Comparison of ENCODE assay signal across 15 cellular contexts in genomic region chr14:54715244-54715643, GRCh38.
DNase-seq lines count a peak whose midpoint lies in the region; ATAC-seq and TF ChIP-seq lines count a peak whose summit lies in the region.
"Had no signal": no experiment of that assay in that cellular context is flagged by ENCODE, and none has a peak within 500 bp of the region (broad histone marks: within the 10 kb centered on the region; RNA-seq: fewer than 3 reads in every experiment).

No MANE protein-coding gene starts in this region.

- H3K36me3 ChIP-seq in BLaER1 treated with 17β-estradiol and CSF1 and Interleukin-3, amounts not matched to agents 10 nM and 100 nM: peaks cover 0 to 10% (median 0%) of the 10 kb centered on the region in 11 experiments; a peak in 2 of 22 replicates
- H3K36me3 ChIP-seq in PC-3 (ENCODE audit: low read depth, low read length) (no peaks in the 10 kb centered on the region), endodermal cell (ENCODE audit: control insufficient read depth, insufficient read depth, low read length) (no peaks in the 10 kb centered on the region), WERI-Rb-1 (peaks cover 14% of the 10 kb centered on the region)

- no TSS peak for BruUV-seq in PC-3 (replicated peaks; lab: Mats Ljungman, UMichigan)

- H3K4me1 ChIP-seq in BLaER1 treated with 17β-estradiol and CSF1 and Interleukin-3, amounts not matched to agents 10 nM and 100 nM: peaks cover 37 to 58% (median 53%) of the 10 kb centered on the region in 10 experiments
- H3K4me1 ChIP-seq in PC-3 (ENCODE audit: insufficient read depth, low read length) (peaks cover 12% of the 10 kb centered on the region), endodermal cell (ENCODE audit: control insufficient read depth, insufficient read depth, low read length) (no peaks in the 10 kb centered on the region)

- DNase-seq in PC-3 (peak; percentile 65), endodermal cell (no peak), sciatic nerve (ENCODE audit: low spot score) (no peak), WERI-Rb-1 (no peak), NCI-H2107 (lab: John Stamatoyannopoulos, UW) (no peak), 8988T (no peak)
- DNase-seq in activated CD8-positive, alpha-beta memory T cell treated with anti-CD3 and anti-CD28 coated beads, Interleukin-2, amount 50 U/mL, for 48 hours: no peak
- DNase-seq: activated CD4-positive, alpha-beta T cell treated with anti-CD3 and anti-CD28 coated beads, Interleukin-2, amount 50 U/mL, for 1 hour; NCI-H1105 treated with DMSO at 0.1 percent for 48 hours; NCI-H446 treated with DMSO at 0.1 percent for 48 hours; stimulated activated naive CD8-positive, alpha-beta T cell treated with anti-CD3 and anti-CD28 coated beads, Interleukin-15, Interleukin-2, amounts not matched to agents 100 U/mL and 50 U/mL, for 24 hours; T-helper 2 cell had no signal

- H3K27me3 ChIP-seq in BLaER1 treated with 17β-estradiol and CSF1 and Interleukin-3, amounts not matched to agents 10 nM and 100 nM: no peaks in the 10 kb centered on the region
- H3K27me3 ChIP-seq in PC-3 (ENCODE audit: low read length) (no peaks in the 10 kb centered on the region), endodermal cell (ENCODE audit: control insufficient read depth, insufficient read depth, low read length, poor library complexity, severe bottlenecking) (no peaks in the 10 kb centered on the region), WERI-Rb-1 (ENCODE audit: insufficient read depth, low read depth, severe bottlenecking) (no peaks in the 10 kb centered on the region)

- no peak overlapping the region for H3K27ac ChIP-seq in BLaER1 treated with 17β-estradiol and CSF1 and Interleukin-3, amounts not matched to agents 10 nM and 100 nM
- H3K27ac ChIP-seq in PC-3 (ENCODE audit: low read length) (no peak overlapping the region), endodermal cell (ENCODE audit: low read depth, low read length) (no peak overlapping the region), WERI-Rb-1 (no peak overlapping the region)

- TF ChIP-seq CTCF in PC-3 (conservative IDR thresholded peaks at IDR 0.05; ENCODE audit: low read depth, low read length) (peak; percentile 66), endodermal cell (conservative IDR thresholded peaks at IDR 0.05) (peak; percentile 42), WERI-Rb-1 (IDR thresholded peaks at IDR 0.05; ENCODE audit: low read depth, low read length) (no peak)

- ATAC-seq in PC-3: peak; percentile 70
- peak; percentile 38 for ATAC-seq in sciatic nerve
- ATAC-seq: activated T-helper 17 cell treated with anti-CD3 and anti-CD28 coated beads, Interleukin-2, amount 50 U/mL, for 72 hours; Panc1; stimulated activated naive CD8-positive, alpha-beta T cell treated with anti-CD3 and anti-CD28 coated beads, Interleukin-15, Interleukin-2, amounts not matched to agents 100 U/mL and 50 U/mL, for 24 hours had no signal

- CTCF ChIA-PET in PC-3 (lab: Charles Lee): no interaction called here

- no peaks in the 10 kb centered on the region for H3K36me3 Mint-ChIP-seq in endodermal cell (ENCODE audit: low read depth)

- H3K27me3 Mint-ChIP-seq in endodermal cell (ENCODE audit: insufficient read depth): no peaks in the 10 kb centered on the region

- H3K4me1 Mint-ChIP-seq in endodermal cell: no peaks in the 10 kb centered on the region
- H3K4me1 Mint-ChIP-seq: activated T-helper 17 cell treated with anti-CD3 and anti-CD28 coated beads, Interleukin-2, amount 50 U/mL, for 72 hours had no signal

- H3K4me2 ChIP-seq in BLaER1 treated with 17β-estradiol and CSF1 and Interleukin-3, amounts not matched to agents 10 nM and 100 nM: peak overlapping the region in 10 of 11 experiments; percentile 13 to 95 (median 35); a peak in 15 of 22 replicates
- H3K4me2 ChIP-seq in PC-3 (ENCODE audit: low read length): no peak overlapping the region

- peaks cover 0 to 16% (median 8%) of the 10 kb centered on the region in 11 experiments; a peak in 12 of 22 replicates for H3K9me3 ChIP-seq in BLaER1 treated with 17β-estradiol and CSF1 and Interleukin-3, amounts not matched to agents 10 nM and 100 nM (replicated peaks in 1 of 11)
- H3K9me3 ChIP-seq in PC-3 (ENCODE audit: low read length) (no peaks in the 10 kb centered on the region), endodermal cell (ENCODE audit: control insufficient read depth, low read length) (no peaks in the 10 kb centered on the region), WERI-Rb-1 (ENCODE audit: severe bottlenecking) (no peaks in the 10 kb centered on the region)

- H3K27ac Mint-ChIP-seq in endodermal cell: no peak overlapping the region
- H3K27ac Mint-ChIP-seq: activated T-helper 17 cell treated with anti-CD3 and anti-CD28 coated beads, Interleukin-2, amount 50 U/mL, for 72 hours had no signal

- intact Hi-C loops in PC-3 (cut with micrococcal nuclease): loop anchor here (5.0 kb wide), 1 partner anchor 463 kb away; no protein-coding TSS in a partner anchor
- intact Hi-C loops in sciatic nerve (cut with DNase I): no loop called here

- POLR2A ChIA-PET in PC-3 (lab: Charles Lee; ENCODE audit: unreplicated experiment): no interaction called here

- no peak overlapping the region for H3K4me3 Mint-ChIP-seq in endodermal cell
- H3K4me3 Mint-ChIP-seq: activated T-helper 17 cell treated with anti-CD3 and anti-CD28 coated beads, Interleukin-2, amount 50 U/mL, for 72 hours had no signal

- H3F3A ChIP-seq in PC-3 (ENCODE audit: low read length, unreplicated experiment): no peaks in the 10 kb centered on the region

- H3K4me3 ChIP-seq in BLaER1 treated with 17β-estradiol and CSF1 and Interleukin-3, amounts not matched to agents 10 nM and 100 nM: no peak overlapping the region
- H3K4me3 ChIP-seq in PC-3 (ENCODE audit: low read length) (no peak overlapping the region), endodermal cell (ENCODE audit: low read length) (no peak overlapping the region), WERI-Rb-1 (ENCODE audit: low read depth, low read length) (no peak overlapping the region)

- no peaks in the 10 kb centered on the region for H3K9me3 Mint-ChIP-seq in endodermal cell
- H3K9me3 Mint-ChIP-seq: activated T-helper 17 cell treated with anti-CD3 and anti-CD28 coated beads, Interleukin-2, amount 50 U/mL, for 72 hours had no signal

- peaks cover 19% of the 10 kb centered on the region for H3K79me2 ChIP-seq in PC-3 (ENCODE audit: low read length)

- no peaks in the 10 kb centered on the region for H3K9me2 ChIP-seq in PC-3 (replicated peaks; ENCODE audit: low read length)

- H4K20me1 ChIP-seq in BLaER1 treated with 17β-estradiol and CSF1 and Interleukin-3, amounts not matched to agents 10 nM and 100 nM: peaks cover 0 to 26% (median 0%) of the 10 kb centered on the region in 11 experiments; a peak in 2 of 22 replicates
- no peaks in the 10 kb centered on the region for H4K20me1 ChIP-seq in PC-3 (ENCODE audit: low read length)

- 70 to 83% methylated on average over 1 to 4 of the region's 4 CpGs for WGBS in endodermal cell (ENCODE audit: insufficient coverage in 1 of 2, insufficient read length in 1 of 2), 2 experiments

- H3K9ac ChIP-seq in BLaER1 treated with 17β-estradiol and CSF1 and Interleukin-3, amounts not matched to agents 10 nM and 100 nM: no peak overlapping the region
- H3K9ac ChIP-seq in PC-3 (ENCODE audit: low read length) (no peak overlapping the region), endodermal cell (ENCODE audit: extremely low read depth, low read length, poor library complexity, severe bottlenecking) (no peak overlapping the region)

- H2AFZ ChIP-seq in PC-3 (ENCODE audit: low read length): no peak overlapping the region
